23 cellular contexts compared by ENCODE assay signal in the genomic region with DNA sequence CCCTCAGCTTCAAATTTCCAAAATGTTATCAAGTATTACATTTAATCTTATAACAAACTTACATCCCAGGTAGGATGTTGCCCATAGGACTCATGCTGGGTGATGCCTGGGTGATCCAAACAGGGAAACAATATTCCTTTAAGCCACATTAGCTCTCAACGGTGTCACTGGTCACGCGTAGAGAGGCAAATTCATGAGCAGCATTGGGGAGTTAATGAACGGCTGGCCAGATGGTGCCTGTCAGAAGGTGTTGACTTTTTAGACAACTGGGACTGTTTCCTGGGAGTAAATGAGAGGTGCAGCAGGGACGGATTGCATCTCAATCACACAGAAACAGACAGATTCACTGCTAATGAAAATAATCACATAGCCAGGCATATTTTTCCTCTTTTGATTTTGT.
A peak's percentile ranks its signal among the peaks of the same experiment; 100 is the strongest.
DNase-seq lines count a peak whose midpoint lies in the region; FAIRE-seq and TF ChIP-seq lines count a peak whose summit lies in the region.
"Had no signal": no experiment of that assay in that cellular context is flagged by ENCODE, and none has a peak within 500 bp of the region (broad histone marks: within the 10 kb centered on the region; RNA-seq: fewer than 3 reads in every experiment).

No MANE protein-coding gene starts in this region.

- CTCF ChIA-PET in activated CD4-positive, alpha-beta T cell treated with anti-CD3 and anti-CD28 coated beads, Interleukin-2, amount 10 ng/mL, durations not matched to agents 7 days and 5 days (lab: Charles Lee), result no interaction called here

- no peaks in the 10 kb centered on the region for H3K9me3 Mint-ChIP-seq in activated CD4-positive, alpha-beta T cell treated with anti-CD3 and anti-CD28 coated beads, Interleukin-2, amount 10 ng/mL, durations not matched to agents 7 days and 5 days
- H3K9me3 Mint-ChIP-seq: activated naive CD8-positive, alpha-beta T cell treated with anti-CD3 and anti-CD28 coated beads, Interleukin-2, amount 10 ng/mL, durations not matched to agents 7 days and 5 days had no signal

- no peaks in the 10 kb centered on the region for H3K36me3 Mint-ChIP-seq in activated CD4-positive, alpha-beta T cell treated with anti-CD3 and anti-CD28 coated beads, Interleukin-2, amount 10 ng/mL, durations not matched to agents 7 days and 5 days (ENCODE audit: low read depth)
- H3K36me3 Mint-ChIP-seq: activated naive CD8-positive, alpha-beta T cell treated with anti-CD3 and anti-CD28 coated beads, Interleukin-2, amount 10 ng/mL, durations not matched to agents 7 days and 5 days; stimulated activated effector memory CD8-positive, alpha-beta T cell treated with anti-CD3 and anti-CD28 coated beads, Interleukin-12 subunit alpha, Interleukin-12 subunit beta, amount 100 ng/mL, for 72 hours; WTC11 had no signal

- no peak overlapping the region for H3K27ac Mint-ChIP-seq in activated CD4-positive, alpha-beta T cell treated with anti-CD3 and anti-CD28 coated beads, Interleukin-2, amount 10 ng/mL, durations not matched to agents 7 days and 5 days
- H3K27ac Mint-ChIP-seq: activated naive CD8-positive, alpha-beta T cell treated with anti-CD3 and anti-CD28 coated beads, Interleukin-2, amount 10 ng/mL, durations not matched to agents 7 days and 5 days; stimulated activated effector memory CD8-positive, alpha-beta T cell treated with anti-CD3 and anti-CD28 coated beads, Interleukin-12 subunit alpha, Interleukin-12 subunit beta, amount 100 ng/mL, for 72 hours; WTC11 had no signal

- no peak for FAIRE-seq in GM12892 (lab: Jason Lieb, UNC)

- H3K27me3 Mint-ChIP-seq in activated CD4-positive, alpha-beta T cell treated with anti-CD3 and anti-CD28 coated beads, Interleukin-2, amount 10 ng/mL, durations not matched to agents 7 days and 5 days, result no peaks in the 10 kb centered on the region
- H3K27me3 Mint-ChIP-seq: activated naive CD8-positive, alpha-beta T cell treated with anti-CD3 and anti-CD28 coated beads, Interleukin-2, amount 10 ng/mL, durations not matched to agents 7 days and 5 days had no signal

- no peak overlapping the region for H3K4me3 Mint-ChIP-seq in activated CD4-positive, alpha-beta T cell treated with anti-CD3 and anti-CD28 coated beads, Interleukin-2, amount 10 ng/mL, durations not matched to agents 7 days and 5 days
- H3K4me3 Mint-ChIP-seq: activated naive CD8-positive, alpha-beta T cell treated with anti-CD3 and anti-CD28 coated beads, Interleukin-2, amount 10 ng/mL, durations not matched to agents 7 days and 5 days; neural crest cell; stimulated activated effector memory CD8-positive, alpha-beta T cell treated with anti-CD3 and anti-CD28 coated beads, Interleukin-12 subunit alpha, Interleukin-12 subunit beta, amount 100 ng/mL, for 72 hours; WTC11 had no signal

- no peaks in the 10 kb centered on the region for H3K4me1 Mint-ChIP-seq in activated CD4-positive, alpha-beta T cell treated with anti-CD3 and anti-CD28 coated beads, Interleukin-2, amount 10 ng/mL, durations not matched to agents 7 days and 5 days
- H3K4me1 Mint-ChIP-seq: activated naive CD8-positive, alpha-beta T cell treated with anti-CD3 and anti-CD28 coated beads, Interleukin-2, amount 10 ng/mL, durations not matched to agents 7 days and 5 days; stimulated activated effector memory CD8-positive, alpha-beta T cell treated with anti-CD3 and anti-CD28 coated beads, Interleukin-12 subunit alpha, Interleukin-12 subunit beta, amount 100 ng/mL, for 72 hours had no signal

- TF ChIP-seq POLR2A in GM12892 (IDR thresholded peaks at IDR 0.05; ENCODE audit: low read depth, low read length), result no peak

- DNase-seq in DMS 273 treated with DMSO at 0.1 percent for 48 hours (lab: John Stamatoyannopoulos, UW), result peak; percentile 93
- peak; percentile 80 for DNase-seq in NCI-H1105 treated with DMSO at 0.1 percent for 48 hours (lab: John Stamatoyannopoulos, UW)
- peak; percentile 20 for DNase-seq in NCI-H345 treated with DMSO at 0.1 percent for 48 hours (lab: John Stamatoyannopoulos, UW; ENCODE audit: unreplicated experiment)
- DNase-seq in left kidney (ENCODE audit: low read depth, low spot score), result peak; percentile 95
- DNase-seq in MV-4-11 (lab: John Stamatoyannopoulos, UW), result no peak
- DNase-seq in RKO (ENCODE audit: low spot score), result no peak
- no peak for DNase-seq in activated CD4-positive, alpha-beta T cell treated with anti-CD3 and anti-CD28 coated beads, Interleukin-2, amount 10 ng/mL, durations not matched to agents 7 days and 5 days
- no peak for DNase-seq in GM12892 (ENCODE audit: insufficient read length)
- DNase-seq: ACHN; activated CD4-positive, alpha-beta T cell treated with anti-CD3 and anti-CD28 coated beads, Interleukin-2, amount 50 U/mL, for 4 hours; activated CD8-positive, alpha-beta memory T cell treated with anti-CD3 and anti-CD28 coated beads, Interleukin-2, amount 50 U/mL, for 48 hours; activated naive CD8-positive, alpha-beta T cell treated with anti-CD3 and anti-CD28 coated beads, Interleukin-2, amount 10 ng/mL, durations not matched to agents 7 days and 5 days; Calu3; effector CD4-positive, alpha-beta T cell; foreskin keratinocyte; HCEC 1CT; KG1; left ventricle myocardium inferior; posterior cingulate gyrus; stimulated activated CD4-positive, alpha-beta T cell treated with anti-CD3 and anti-CD28 coated beads, Interleukin-2, amount 100 ng/mL, for 24 hours had no signal

- POLR2A ChIA-PET in activated CD4-positive, alpha-beta T cell treated with anti-CD3 and anti-CD28 coated beads, Interleukin-2, amount 10 ng/mL, durations not matched to agents 7 days and 5 days (lab: Charles Lee), result no interaction called here

Comparison
In these comparisons a context has a peak if more than half of its experiments do, and no peak if none do; other contexts are left out.
1. DNase-seq: peak in DMS 273 treated with DMSO at 0.1 percent for 48 hours (single experiment), NCI-H1105 treated with DMSO at 0.1 percent for 48 hours (single experiment), NCI-H345 treated with DMSO at 0.1 percent for 48 hours (single experiment) and left kidney (single experiment); none in MV-4-11 (single experiment), RKO (single experiment), activated CD4-positive, alpha-beta T cell treated with anti-CD3 and anti-CD28 coated beads, Interleukin-2, amount 10 ng/mL, durations not matched to agents 7 days and 5 days (single experiment) and GM12892 (single experiment).